In the genomic region with DNA sequence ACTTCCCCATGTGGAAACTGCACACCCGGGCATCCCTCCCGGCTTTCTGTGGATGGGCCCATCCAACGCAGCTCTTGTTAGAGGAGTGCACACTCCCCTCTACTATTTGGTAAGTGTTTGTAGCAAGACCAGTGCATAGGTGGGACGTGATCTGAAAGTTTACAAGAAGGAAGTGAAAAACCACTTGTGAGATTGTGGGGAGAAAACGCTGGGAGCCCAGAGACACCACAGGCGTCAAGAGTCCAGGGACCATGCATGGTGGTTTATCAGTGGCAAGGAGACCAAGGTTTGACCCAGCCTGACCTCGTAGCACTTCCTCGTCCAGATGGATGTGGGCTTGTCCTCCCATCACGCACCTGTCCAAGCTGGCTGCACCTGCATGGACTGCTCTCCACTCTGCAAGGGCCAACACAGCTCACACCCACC, we compare ENCODE assay signal across 9 cellular contexts. TPM values are rescaled to one million over a fixed set of nuclear protein-coding genes. Genes with fewer than 3 reads are reported as not detected.
DNase-seq lines count a peak whose midpoint lies in the region; ATAC-seq and TF ChIP-seq lines count a peak whose summit lies in the region.
"Had no signal": no experiment of that assay in that cellular context is flagged by ENCODE, and none has a peak within 500 bp of the region (broad histone marks: within the 10 kb centered on the region; RNA-seq: fewer than 3 reads in every experiment).

No MANE protein-coding gene starts in this region.

- DNase-seq in activated T-cell treated with anti-CD3 and anti-CD28 coated beads, Interleukin-2, amount 50 U/mL, for 24 hours = no peak
- DNase-seq in activated T-cell treated with anti-CD3 and anti-CD28 coated beads, Interleukin-2, amount 50 U/mL, for 48 hours = no peak
- DNase-seq in activated B cell treated with CpG ODN at 0.5 μM for 24 hours = no peak
- DNase-seq in NCI-H146 (lab: John Stamatoyannopoulos, UW) = no peak
- no peak for DNase-seq in ecto neural progenitor cell (ENCODE audit: low spot score)
- no peak for DNase-seq in middle frontal gyrus (ENCODE audit: extremely low spot score, low spot score)
- DNase-seq: NCI-H526 treated with DMSO at 0.1 percent for 48 hours had no signal

- POLR2A ChIA-PET in activated B cell treated with CpG ODN at 0.5 μM for 24 hours (lab: Charles Lee) = no interaction called here

- peaks cover 85% of the 10 kb centered on the region for H3K4me1 Mint-ChIP-seq in activated T-cell treated with anti-CD3 and anti-CD28 coated beads, Interleukin-2, amount 50 U/mL, for 24 hours (ENCODE audit: low read depth)
- H3K4me1 Mint-ChIP-seq in activated B cell treated with CpG ODN at 0.5 μM for 24 hours = peaks cover 18% of the 10 kb centered on the region
- peaks cover 63% of the 10 kb centered on the region for H3K4me1 Mint-ChIP-seq in stimulated activated naive CD8-positive, alpha-beta T cell treated with anti-CD3 and anti-CD28 coated beads, Interleukin-15, Interleukin-2, amounts not matched to agents 100 ng/mL and 50 ng/mL, for 24 hours (ENCODE audit: low read depth)

- no peaks in the 10 kb centered on the region for H3K27me3 Mint-ChIP-seq in activated T-cell treated with anti-CD3 and anti-CD28 coated beads, Interleukin-2, amount 50 U/mL, for 24 hours
- H3K27me3 Mint-ChIP-seq in activated B cell treated with CpG ODN at 0.5 μM for 24 hours = peaks cover 21% of the 10 kb centered on the region
- no peaks in the 10 kb centered on the region for H3K27me3 Mint-ChIP-seq in stimulated activated naive CD8-positive, alpha-beta T cell treated with anti-CD3 and anti-CD28 coated beads, Interleukin-15, Interleukin-2, amounts not matched to agents 100 ng/mL and 50 ng/mL, for 24 hours

- H3K9me3 Mint-ChIP-seq in activated T-cell treated with anti-CD3 and anti-CD28 coated beads, Interleukin-2, amount 50 U/mL, for 24 hours = no peaks in the 10 kb centered on the region
- H3K9me3 Mint-ChIP-seq in activated B cell treated with CpG ODN at 0.5 μM for 24 hours = no peaks in the 10 kb centered on the region
- H3K9me3 Mint-ChIP-seq in stimulated activated naive CD8-positive, alpha-beta T cell treated with anti-CD3 and anti-CD28 coated beads, Interleukin-15, Interleukin-2, amounts not matched to agents 100 ng/mL and 50 ng/mL, for 24 hours = no peaks in the 10 kb centered on the region

- intact Hi-C loops in activated B cell treated with CpG ODN at 0.5 μM for 24 hours (cut with micrococcal nuclease) = loop anchor here (5.0 kb wide), 1 partner anchor 41 kb away; no protein-coding TSS in a partner anchor

- ATAC-seq in HG03025 (IDR thresholded peaks at IDR 0.05; ENCODE audit: low FRiP score, unreplicated experiment) (peak; percentile 92), activated B cell treated with CpG ODN at 0.5 μM for 24 hours (ENCODE audit: low read depth) (peak; percentile 54)

- H3K36me3 Mint-ChIP-seq in activated T-cell treated with anti-CD3 and anti-CD28 coated beads, Interleukin-2, amount 50 U/mL, for 24 hours (ENCODE audit: low read depth) = peaks cover 29% of the 10 kb centered on the region
- no peaks in the 10 kb centered on the region for H3K36me3 Mint-ChIP-seq in activated B cell treated with CpG ODN at 0.5 μM for 24 hours (ENCODE audit: low read depth)
- H3K36me3 Mint-ChIP-seq in stimulated activated naive CD8-positive, alpha-beta T cell treated with anti-CD3 and anti-CD28 coated beads, Interleukin-15, Interleukin-2, amounts not matched to agents 100 ng/mL and 50 ng/mL, for 24 hours (ENCODE audit: low read depth) = peaks cover 21% of the 10 kb centered on the region

- H3K27ac Mint-ChIP-seq in activated T-cell treated with anti-CD3 and anti-CD28 coated beads, Interleukin-2, amount 50 U/mL, for 24 hours = peak overlapping the region; percentile 91
- H3K27ac Mint-ChIP-seq in activated B cell treated with CpG ODN at 0.5 μM for 24 hours = no peak overlapping the region
- H3K27ac Mint-ChIP-seq in stimulated activated naive CD8-positive, alpha-beta T cell treated with anti-CD3 and anti-CD28 coated beads, Interleukin-15, Interleukin-2, amounts not matched to agents 100 ng/mL and 50 ng/mL, for 24 hours = peak overlapping the region; percentile 56

- H3K4me3 Mint-ChIP-seq in activated T-cell treated with anti-CD3 and anti-CD28 coated beads, Interleukin-2, amount 50 U/mL, for 24 hours = peak overlapping the region; percentile 56
- H3K4me3 Mint-ChIP-seq in activated B cell treated with CpG ODN at 0.5 μM for 24 hours = no peak overlapping the region
- peak overlapping the region; percentile 68 for H3K4me3 Mint-ChIP-seq in stimulated activated naive CD8-positive, alpha-beta T cell treated with anti-CD3 and anti-CD28 coated beads, Interleukin-15, Interleukin-2, amounts not matched to agents 100 ng/mL and 50 ng/mL, for 24 hours

- CTCF ChIA-PET in activated B cell treated with CpG ODN at 0.5 μM for 24 hours (lab: Charles Lee) = no interaction called here

- TF ChIP-seq CTCF in activated B cell treated with CpG ODN at 0.5 μM for 24 hours (IDR thresholded peaks at IDR 0.05) = no peak

RNA-seq across cellular contexts. Expression of gene ATP10A, which starts 51.6 kb away (rescaled TPM):
- total RNA-seq in activated B cell treated with CpG ODN at 0.5 μM for 24 hours = not detected in 2 replicates
